ENCODE assay signal across 4 cellular contexts in the genomic region with DNA sequence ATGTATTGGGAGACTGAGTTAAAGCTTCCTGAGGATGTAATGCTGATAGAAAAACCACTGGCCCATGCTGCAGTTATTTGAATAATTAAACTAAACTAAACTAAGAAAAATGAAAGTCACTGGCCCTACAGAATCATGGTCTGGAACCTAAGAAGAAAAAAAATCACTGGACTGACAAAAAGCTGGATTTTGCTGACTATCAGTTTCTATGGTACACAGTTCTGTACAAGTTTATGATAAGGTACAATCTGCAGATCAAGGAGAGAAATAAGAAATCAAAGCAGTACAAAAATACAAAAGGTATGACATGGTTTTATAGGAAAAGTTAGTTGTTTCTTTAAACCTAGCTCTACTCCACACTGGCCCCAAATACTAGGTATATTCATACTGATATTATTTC.
TF ChIP-seq lines count a peak whose summit lies in the region.

No MANE protein-coding gene starts in this region.

TF ChIP-seq in HepG2, 621 proteins besides CTCF, POLR2A, EP300 and RAD21:
- TF ChIP-seq ZBTB3 (CRISPR knock-in tag; IDR thresholded peaks at IDR 0.05; ENCODE audit: borderline replicate concordance, low read depth): no peak
- TF ChIP-seq ZFP36L2 (CRISPR knock-in tag; IDR thresholded peaks at IDR 0.05): no peak
- no peak for TF ChIP-seq ZFP37 (CRISPR knock-in tag; IDR thresholded peaks at IDR 0.05; ENCODE audit: borderline replicate concordance)
- TF ChIP-seq EHMT2 (IDR thresholded peaks at IDR 0.05; ENCODE audit: borderline replicate concordance, low read depth, low read length): no peak
- TF ChIP-seq MAFF (IDR thresholded peaks at IDR 0.05; ENCODE audit: low read depth, low read length): peak; percentile 86
- TF ChIP-seq ZKSCAN1 (IDR thresholded peaks at IDR 0.05; ENCODE audit: low read length): no peak
- peak; percentile 87 to 92 for TF ChIP-seq MAFK (conservative IDR thresholded peaks at IDR 0.05 in 1 of 2, IDR thresholded peaks at IDR 0.05 in 1 of 2; ENCODE audit: low read length in 2 of 2)

TF ChIP-seq in IMR-90, 13 proteins besides CTCF, POLR2A, EP300 and RAD21:
- peak; percentile 63 for TF ChIP-seq MAFK (IDR thresholded peaks at IDR 0.05; ENCODE audit: low read depth, low read length)
- TF ChIP-seq, protein P1, sequence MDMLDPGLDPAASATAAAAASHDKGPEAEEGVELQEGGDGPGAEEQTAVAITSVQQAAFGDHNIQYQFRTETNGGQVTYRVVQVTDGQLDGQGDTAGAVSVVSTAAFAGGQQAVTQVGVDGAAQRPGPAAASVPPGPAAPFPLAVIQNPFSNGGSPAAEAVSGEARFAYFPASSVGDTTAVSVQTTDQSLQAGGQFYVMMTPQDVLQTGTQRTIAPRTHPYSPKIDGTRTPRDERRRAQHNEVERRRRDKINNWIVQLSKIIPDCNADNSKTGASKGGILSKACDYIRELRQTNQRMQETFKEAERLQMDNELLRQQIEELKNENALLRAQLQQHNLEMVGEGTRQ (IDR thresholded peaks at IDR 0.05; ENCODE audit: low read depth, low read length): no peak
- TF ChIP-seq CEBPB (IDR thresholded peaks at IDR 0.05; ENCODE audit: low read depth, low read length): no peak
- no peak for TF ChIP-seq MAZ (IDR thresholded peaks at IDR 0.05; ENCODE audit: borderline replicate concordance, low read depth, low read length)

TF ChIP-seq in K562, 482 proteins besides CTCF, POLR2A, EP300 and RAD21:
- no peak for TF ChIP-seq PPARD (CRISPR knock-in tag; IDR thresholded peaks at IDR 0.05)
- no peak for TF ChIP-seq ASH1L (IDR thresholded peaks at IDR 0.05; ENCODE audit: borderline replicate concordance, low read depth, partially characterized antibody)
- TF ChIP-seq ZNF316 (IDR thresholded peaks at IDR 0.05): peak; percentile 87
- peak; percentile 73 for TF ChIP-seq C11orf30 (IDR thresholded peaks at IDR 0.05; ENCODE audit: low read depth)
- TF ChIP-seq MAFF (IDR thresholded peaks at IDR 0.05; ENCODE audit: low read length): peak; percentile 39; the same call in 1 of the 2 replicates
- TF ChIP-seq MAFK (IDR thresholded peaks at IDR 0.05; ENCODE audit: low read length): peak; percentile 47; the same call in 1 of the 2 replicates
- TF ChIP-seq MAFG (tag; conservative IDR thresholded peaks at IDR 0.05): peak; percentile 60
- no peak for TF ChIP-seq HNRNPL (IDR thresholded peaks at IDR 0.05; ENCODE audit: low read depth, low read length)
- TF ChIP-seq, protein P2, sequence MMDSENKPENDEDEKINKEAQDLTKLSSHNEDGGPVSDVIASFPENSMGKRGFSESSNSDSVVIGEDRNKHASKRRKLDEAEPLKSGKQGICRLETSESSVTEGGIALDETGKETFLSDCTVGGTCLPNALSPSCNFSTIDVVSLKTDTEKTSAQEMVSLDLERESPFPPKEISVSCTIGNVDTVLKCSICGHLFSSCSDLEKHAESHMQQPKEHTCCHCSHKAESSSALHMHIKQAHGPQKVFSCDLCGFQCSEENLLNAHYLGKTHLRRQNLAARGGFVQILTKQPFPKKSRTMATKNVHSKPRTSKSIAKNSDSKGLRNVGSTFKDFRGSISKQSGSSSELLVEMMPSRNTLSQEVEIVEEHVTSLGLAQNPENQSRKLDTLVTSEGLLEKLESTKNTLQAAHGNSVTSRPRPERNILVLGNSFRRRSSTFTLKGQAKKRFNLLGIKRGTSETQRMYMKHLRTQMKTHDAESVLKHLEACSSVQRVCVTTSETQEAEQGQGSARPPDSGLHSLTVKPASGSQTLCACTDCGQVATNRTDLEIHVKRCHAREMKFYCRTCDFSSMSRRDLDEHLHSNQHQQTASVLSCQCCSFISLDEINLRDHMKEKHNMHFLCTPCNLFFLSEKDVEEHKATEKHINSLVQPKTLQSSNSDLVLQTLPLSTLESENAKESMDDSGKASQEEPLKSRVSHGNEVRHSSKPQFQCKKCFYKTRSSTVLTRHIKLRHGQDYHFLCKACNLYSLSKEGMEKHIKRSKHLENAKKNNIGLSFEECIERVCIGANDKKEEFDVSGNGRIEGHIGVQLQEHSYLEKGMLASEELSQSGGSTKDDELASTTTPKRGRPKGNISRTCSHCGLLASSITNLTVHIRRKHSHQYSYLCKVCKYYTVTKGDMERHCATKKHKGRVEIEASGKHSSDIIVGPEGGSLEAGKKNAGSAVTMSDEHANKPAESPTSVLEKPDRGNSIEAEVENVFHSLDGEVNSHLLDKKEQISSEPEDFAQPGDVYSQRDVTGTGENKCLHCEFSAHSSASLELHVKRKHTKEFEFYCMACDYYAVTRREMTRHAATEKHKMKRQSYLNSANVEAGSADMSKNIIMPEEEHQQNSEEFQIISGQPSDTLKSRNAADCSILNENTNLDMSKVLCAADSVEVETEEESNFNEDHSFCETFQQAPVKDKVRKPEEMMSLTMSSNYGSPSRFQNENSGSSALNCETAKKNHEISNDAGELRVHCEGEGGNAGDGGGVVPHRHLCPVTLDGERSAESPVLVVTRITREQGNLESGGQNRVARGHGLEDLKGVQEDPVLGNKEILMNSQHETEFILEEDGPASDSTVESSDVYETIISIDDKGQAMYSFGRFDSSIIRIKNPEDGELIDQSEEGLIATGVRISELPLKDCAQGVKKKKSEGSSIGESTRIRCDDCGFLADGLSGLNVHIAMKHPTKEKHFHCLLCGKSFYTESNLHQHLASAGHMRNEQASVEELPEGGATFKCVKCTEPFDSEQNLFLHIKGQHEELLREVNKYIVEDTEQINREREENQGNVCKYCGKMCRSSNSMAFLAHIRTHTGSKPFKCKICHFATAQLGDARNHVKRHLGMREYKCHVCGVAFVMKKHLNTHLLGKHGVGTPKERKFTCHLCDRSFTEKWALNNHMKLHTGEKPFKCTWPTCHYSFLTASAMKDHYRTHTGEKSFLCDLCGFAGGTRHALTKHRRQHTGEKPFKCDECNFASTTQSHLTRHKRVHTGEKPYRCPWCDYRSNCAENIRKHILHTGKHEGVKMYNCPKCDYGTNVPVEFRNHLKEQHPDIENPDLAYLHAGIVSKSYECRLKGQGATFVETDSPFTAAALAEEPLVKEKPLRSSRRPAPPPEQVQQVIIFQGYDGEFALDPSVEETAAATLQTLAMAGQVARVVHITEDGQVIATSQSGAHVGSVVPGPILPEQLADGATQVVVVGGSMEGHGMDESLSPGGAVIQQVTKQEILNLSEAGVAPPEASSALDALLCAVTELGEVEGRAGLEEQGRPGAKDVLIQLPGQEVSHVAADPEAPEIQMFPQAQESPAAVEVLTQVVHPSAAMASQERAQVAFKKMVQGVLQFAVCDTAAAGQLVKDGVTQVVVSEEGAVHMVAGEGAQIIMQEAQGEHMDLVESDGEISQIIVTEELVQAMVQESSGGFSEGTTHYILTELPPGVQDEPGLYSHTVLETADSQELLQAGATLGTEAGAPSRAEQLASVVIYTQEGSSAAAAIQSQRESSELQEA (IDR thresholded peaks at IDR 0.05; ENCODE audit: low read depth): no peak

TF ChIP-seq in SK-N-SH treated with all-trans-retinoic acid at 6 μM for 48 hours, 23 proteins besides CTCF, POLR2A, EP300 and RAD21:
- TF ChIP-seq, protein P3, sequence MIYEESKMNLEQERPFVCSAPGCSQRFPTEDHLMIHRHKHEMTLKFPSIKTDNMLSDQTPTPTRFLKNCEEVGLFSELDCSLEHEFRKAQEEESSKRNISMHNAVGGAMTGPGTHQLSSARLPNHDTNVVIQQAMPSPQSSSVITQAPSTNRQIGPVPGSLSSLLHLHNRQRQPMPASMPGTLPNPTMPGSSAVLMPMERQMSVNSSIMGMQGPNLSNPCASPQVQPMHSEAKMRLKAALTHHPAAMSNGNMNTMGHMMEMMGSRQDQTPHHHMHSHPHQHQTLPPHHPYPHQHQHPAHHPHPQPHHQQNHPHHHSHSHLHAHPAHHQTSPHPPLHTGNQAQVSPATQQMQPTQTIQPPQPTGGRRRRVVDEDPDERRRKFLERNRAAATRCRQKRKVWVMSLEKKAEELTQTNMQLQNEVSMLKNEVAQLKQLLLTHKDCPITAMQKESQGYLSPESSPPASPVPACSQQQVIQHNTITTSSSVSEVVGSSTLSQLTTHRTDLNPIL (CRISPR knock-in tag; IDR thresholded peaks at IDR 0.05; ENCODE audit: low read depth): no peak
- TF ChIP-seq BACH2 (CRISPR knock-in tag; IDR thresholded peaks at IDR 0.05; ENCODE audit: borderline replicate concordance) (no peak), GLIS3 (CRISPR knock-in tag; IDR thresholded peaks at IDR 0.05) (no peak), ZNF8 (CRISPR knock-in tag; IDR thresholded peaks at IDR 0.05) (no peak), RARB (CRISPR knock-in tag; IDR thresholded peaks at IDR 0.05) (no peak), CSDC2 (CRISPR knock-in tag; IDR thresholded peaks at IDR 0.05) (no peak)
- TF ChIP-seq, protein P4, sequence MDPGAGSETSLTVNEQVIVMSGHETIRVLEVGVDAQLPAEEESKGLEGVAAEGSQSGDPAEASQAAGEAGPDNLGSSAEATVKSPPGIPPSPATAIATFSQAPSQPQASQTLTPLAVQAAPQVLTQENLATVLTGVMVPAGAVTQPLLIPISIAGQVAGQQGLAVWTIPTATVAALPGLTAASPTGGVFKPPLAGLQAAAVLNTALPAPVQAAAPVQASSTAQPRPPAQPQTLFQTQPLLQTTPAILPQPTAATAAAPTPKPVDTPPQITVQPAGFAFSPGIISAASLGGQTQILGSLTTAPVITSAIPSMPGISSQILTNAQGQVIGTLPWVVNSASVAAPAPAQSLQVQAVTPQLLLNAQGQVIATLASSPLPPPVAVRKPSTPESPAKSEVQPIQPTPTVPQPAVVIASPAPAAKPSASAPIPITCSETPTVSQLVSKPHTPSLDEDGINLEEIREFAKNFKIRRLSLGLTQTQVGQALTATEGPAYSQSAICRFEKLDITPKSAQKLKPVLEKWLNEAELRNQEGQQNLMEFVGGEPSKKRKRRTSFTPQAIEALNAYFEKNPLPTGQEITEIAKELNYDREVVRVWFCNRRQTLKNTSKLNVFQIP (CRISPR knock-in tag; IDR thresholded peaks at IDR 0.05; ENCODE audit: borderline replicate concordance, low read depth): no peak
- TF ChIP-seq, protein P5, sequence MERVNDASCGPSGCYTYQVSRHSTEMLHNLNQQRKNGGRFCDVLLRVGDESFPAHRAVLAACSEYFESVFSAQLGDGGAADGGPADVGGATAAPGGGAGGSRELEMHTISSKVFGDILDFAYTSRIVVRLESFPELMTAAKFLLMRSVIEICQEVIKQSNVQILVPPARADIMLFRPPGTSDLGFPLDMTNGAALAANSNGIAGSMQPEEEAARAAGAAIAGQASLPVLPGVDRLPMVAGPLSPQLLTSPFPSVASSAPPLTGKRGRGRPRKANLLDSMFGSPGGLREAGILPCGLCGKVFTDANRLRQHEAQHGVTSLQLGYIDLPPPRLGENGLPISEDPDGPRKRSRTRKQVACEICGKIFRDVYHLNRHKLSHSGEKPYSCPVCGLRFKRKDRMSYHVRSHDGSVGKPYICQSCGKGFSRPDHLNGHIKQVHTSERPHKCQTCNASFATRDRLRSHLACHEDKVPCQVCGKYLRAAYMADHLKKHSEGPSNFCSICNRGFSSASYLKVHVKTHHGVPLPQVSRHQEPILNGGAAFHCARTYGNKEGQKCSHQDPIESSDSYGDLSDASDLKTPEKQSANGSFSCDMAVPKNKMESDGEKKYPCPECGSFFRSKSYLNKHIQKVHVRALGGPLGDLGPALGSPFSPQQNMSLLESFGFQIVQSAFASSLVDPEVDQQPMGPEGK (CRISPR knock-in tag; IDR thresholded peaks at IDR 0.05; ENCODE audit: borderline replicate concordance): no peak
